2 cellular contexts compared by ENCODE assay signal in the genomic region with DNA sequence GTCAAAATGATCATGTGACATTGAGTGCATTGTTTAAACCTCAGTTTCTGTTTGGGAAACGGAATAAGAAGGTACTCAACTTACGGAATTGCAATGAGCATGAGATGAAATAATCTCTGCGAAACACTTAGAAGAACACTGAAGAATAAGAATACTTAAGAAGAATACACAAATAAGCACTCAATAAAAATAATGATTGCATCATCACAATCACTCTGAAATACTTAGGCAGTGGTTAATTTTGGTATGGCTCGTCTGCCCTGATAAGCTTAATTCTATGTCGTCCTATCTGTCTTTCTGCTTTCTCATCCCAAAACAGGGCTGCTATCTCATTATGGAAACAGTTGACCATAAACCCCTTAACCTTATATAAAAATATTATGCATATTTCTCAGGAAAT.
TF ChIP-seq lines count a peak whose summit lies in the region.

No MANE protein-coding gene starts in this region.

TF ChIP-seq in HepG2, 621 proteins besides CTCF, POLR2A, EP300 and RAD21 (continued from another document):
- peak; percentile 52; the same call in 1 of the 2 replicates for TF ChIP-seq CEBPB (IDR thresholded peaks at IDR 0.05; ENCODE audit: borderline replicate concordance, low read depth, low read length)

TF ChIP-seq in H1, 55 proteins besides CTCF, POLR2A, EP300 and RAD21 (continued from another document):
- no peak for TF ChIP-seq RNF2 (IDR thresholded peaks at IDR 0.05; ENCODE audit: borderline replicate concordance, low read depth, low read length, missing control alignments, poor library complexity, severe bottlenecking)
- no peak for TF ChIP-seq SUZ12 (IDR thresholded peaks at IDR 0.05; ENCODE audit: low read length)
- TF ChIP-seq GTF2F1 (IDR thresholded peaks at IDR 0.05; ENCODE audit: borderline replicate concordance, low read depth, low read length): no peak
- no peak for TF ChIP-seq EGR1 (IDR thresholded peaks at IDR 0.05; ENCODE audit: borderline replicate concordance, low read depth, low read length)
- TF ChIP-seq BRCA1 (IDR thresholded peaks at IDR 0.05; ENCODE audit: low read depth, low read length): no peak
- TF ChIP-seq SP4 (IDR thresholded peaks at IDR 0.05; ENCODE audit: low read length): no peak
- no peak for TF ChIP-seq SIX5 (IDR thresholded peaks at IDR 0.05; ENCODE audit: low read depth, low read length)
- no peak for TF ChIP-seq BCL11A (IDR thresholded peaks at IDR 0.05; ENCODE audit: low read depth in 2 of 2, low read length in 2 of 2)
- TF ChIP-seq CHD2 (IDR thresholded peaks at IDR 0.05; ENCODE audit: low read length): no peak
- TF ChIP-seq NANOG (IDR thresholded peaks at IDR 0.05; ENCODE audit: insufficient read depth, low read depth, low read length, poor library complexity, severe bottlenecking): no peak
- TF ChIP-seq SIN3A (conservative IDR thresholded peaks at IDR 0.05 in 1 of 2, IDR thresholded peaks at IDR 0.05 in 1 of 2; ENCODE audit: low read depth in 1 of 2, low read length in 2 of 2): no peak
- TF ChIP-seq KDM1A (IDR thresholded peaks at IDR 0.05; ENCODE audit: borderline replicate concordance, low read length): no peak
- TF ChIP-seq RFX5 (IDR thresholded peaks at IDR 0.05; ENCODE audit: borderline replicate concordance, low read depth, low read length): no peak
- no peak for TF ChIP-seq HDAC2 (IDR thresholded peaks at IDR 0.05; ENCODE audit: borderline replicate concordance in 1 of 2, low read depth in 2 of 2, low read length in 2 of 2)
- no peak for TF ChIP-seq JUN (IDR thresholded peaks at IDR 0.05; ENCODE audit: low read depth, low read length)
